ENCODE assay signal across 13 cellular contexts in genomic region chr18:75116809-75117208, GRCh38.
DNase-seq lines count a peak whose midpoint lies in the region; ATAC-seq and TF ChIP-seq lines count a peak whose summit lies in the region.
"Had no signal": no experiment of that assay in that cellular context is flagged by ENCODE, and none has a peak within 500 bp of the region (broad histone marks: within the 10 kb centered on the region; RNA-seq: fewer than 3 reads in every experiment).

No MANE protein-coding gene starts in this region.

- WGBS in suprapubic skin: no CpG with 5 or more reads among the region's 5 CpGs

- peak; percentile 30 for DNase-seq in activated effector memory CD4-positive, alpha-beta T cell treated with anti-CD3 and anti-CD28 coated beads, Interleukin-2, amount 50 U/mL, for 16 hours
- no peak for DNase-seq in activated effector memory CD4-positive, alpha-beta T cell treated with Interleukin-2 at 50 U/mL for 16 hours
- DNase-seq in islet precursor cell (peak; percentile 32), suprapubic skin (ENCODE audit: low spot score in 2 of 2) (peak; percentile 21 to 41), epidermal melanocyte (ENCODE audit: insufficient read length, low spot score) (no peak), NCI-H82 treated with DMSO at 0.1 percent for 48 hours (lab: John Stamatoyannopoulos, UW; ENCODE audit: unreplicated experiment) (no peak)
- DNase-seq: 8988T, GOT3, H9, IMR-90 had no signal

- H3K9me3 ChIP-seq in suprapubic skin: no peaks in the 10 kb centered on the region

- ATAC-seq in GM19328 (IDR thresholded peaks at IDR 0.05; ENCODE audit: unreplicated experiment): no peak
- ATAC-seq: CD8-positive, alpha-beta T cell had no signal

- H3K36me3 ChIP-seq in suprapubic skin: no peaks in the 10 kb centered on the region
- H3K36me3 ChIP-seq: BLaER1 treated with 17β-estradiol and CSF1 and Interleukin-3, amounts not matched to agents 10 nM and 100 nM had no signal

- H3K27ac ChIP-seq in suprapubic skin: no peak overlapping the region
- H3K27ac ChIP-seq: BLaER1 treated with 17β-estradiol and CSF1 and Interleukin-3, amounts not matched to agents 10 nM and 100 nM had no signal

- no peak for TF ChIP-seq POLR2A in suprapubic skin (IDR thresholded peaks at IDR 0.05)

- H3K4me1 ChIP-seq in suprapubic skin: peaks cover 2% of the 10 kb centered on the region
- H3K4me1 ChIP-seq: BLaER1 treated with 17β-estradiol and CSF1 and Interleukin-3, amounts not matched to agents 10 nM and 100 nM had no signal

- H3K27me3 ChIP-seq in suprapubic skin: no peaks in the 10 kb centered on the region
- H3K27me3 ChIP-seq: BLaER1 treated with 17β-estradiol and CSF1 and Interleukin-3, amounts not matched to agents 10 nM and 100 nM had no signal

- no peak for TF ChIP-seq EP300 in suprapubic skin (IDR thresholded peaks at IDR 0.05)

- no peak overlapping the region for H3K4me3 ChIP-seq in suprapubic skin
- H3K4me3 ChIP-seq: BLaER1 treated with 17β-estradiol and CSF1 and Interleukin-3, amounts not matched to agents 10 nM and 100 nM had no signal

- no peak for TF ChIP-seq CTCF in suprapubic skin (IDR thresholded peaks at IDR 0.05)

Comparison
In these comparisons a context has a peak if more than half of its experiments do, and no peak if none do; other contexts are left out.
1. DNase-seq: peak in activated effector memory CD4-positive, alpha-beta T cell treated with anti-CD3 and anti-CD28 coated beads, Interleukin-2, amount 50 U/mL, for 16 hours (single experiment), islet precursor cell (single experiment) and suprapubic skin (2 of 2); none in activated effector memory CD4-positive, alpha-beta T cell treated with Interleukin-2 at 50 U/mL for 16 hours (single experiment), epidermal melanocyte (single experiment) and NCI-H82 treated with DMSO at 0.1 percent for 48 hours (single experiment).